In the genomic region with DNA sequence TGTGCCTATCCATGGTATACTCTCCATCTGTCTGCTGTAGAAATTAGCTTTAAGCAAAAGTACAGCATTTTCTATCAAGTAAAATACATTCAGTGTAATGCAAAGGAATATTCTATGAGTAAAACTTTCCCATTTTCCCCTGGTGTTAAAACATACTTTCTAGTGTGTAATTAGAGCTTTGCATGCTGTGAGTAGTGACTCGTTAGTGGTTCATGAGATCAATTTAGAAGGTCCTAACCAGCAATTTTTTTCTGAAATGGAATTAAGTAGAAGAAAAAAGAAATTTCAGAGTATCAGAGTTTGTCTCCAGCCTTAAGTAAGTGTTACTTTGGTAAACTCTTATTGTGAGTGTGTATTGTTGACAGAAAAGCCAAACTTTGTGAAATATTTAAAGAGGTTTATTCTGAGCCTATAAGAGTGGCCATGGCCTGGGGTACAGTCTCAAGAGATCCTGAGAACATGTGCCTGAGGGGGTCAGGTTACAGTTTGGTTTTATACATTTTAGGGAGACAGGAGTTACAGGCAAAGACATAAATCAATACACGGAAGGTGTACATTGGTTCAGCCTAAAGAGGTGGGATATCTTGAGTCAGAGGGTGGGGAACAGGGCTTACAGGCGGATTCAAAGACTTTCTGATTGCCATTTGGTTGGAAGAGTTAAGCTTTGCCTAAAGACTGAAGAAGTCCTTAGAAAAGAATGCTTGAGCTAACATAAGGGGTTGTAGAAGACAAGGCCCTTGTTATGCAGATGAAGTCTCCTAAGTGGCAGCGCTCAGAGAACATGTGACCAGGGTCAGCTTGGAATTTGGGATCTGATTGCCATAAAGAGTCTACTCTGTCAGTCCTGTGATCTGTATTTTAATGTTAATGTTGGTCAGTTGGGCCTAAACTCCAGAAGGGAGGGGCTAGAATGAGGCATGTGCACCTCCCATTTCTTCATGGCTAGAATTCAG, we compare ENCODE assay signal across 15 cellular contexts. TPM values are rescaled to one million over a fixed set of nuclear protein-coding genes. Genes with fewer than 3 reads are reported as not detected.
A peak's percentile ranks its signal among the peaks of the same experiment; 100 is the strongest.
DNase-seq lines count a peak whose midpoint lies in the region; ATAC-seq and TF ChIP-seq lines count a peak whose summit lies in the region.
"Had no signal": no experiment of that assay in that cellular context is flagged by ENCODE, and none has a peak within 500 bp of the region (broad histone marks: within the 10 kb centered on the region; RNA-seq: fewer than 3 reads in every experiment).

No MANE protein-coding gene starts in this region.

- H3K27ac Mint-ChIP-seq in activated naive CD4-positive, alpha-beta T cell treated with anti-CD3 and anti-CD28 coated beads for 36 hours, result peak overlapping the region; percentile 92
- peak overlapping the region; percentile 91 for H3K27ac Mint-ChIP-seq in activated CD8-positive, alpha-beta T cell treated with anti-CD3 and anti-CD28 coated beads for 36 hours

- H3K9me3 Mint-ChIP-seq in activated naive CD4-positive, alpha-beta T cell treated with anti-CD3 and anti-CD28 coated beads for 36 hours, result peaks cover 1% of the 10 kb centered on the region
- H3K9me3 Mint-ChIP-seq in activated CD8-positive, alpha-beta T cell treated with anti-CD3 and anti-CD28 coated beads for 36 hours, result peaks cover 5% of the 10 kb centered on the region

- H3K9me3 ChIP-seq in iPS-15b (ENCODE audit: control insufficient read depth, insufficient read depth, low read length), result no peaks in the 10 kb centered on the region
- no peaks in the 10 kb centered on the region for H3K9me3 ChIP-seq in upper lobe of right lung

- POLR2A ChIA-PET in activated CD8-positive, alpha-beta T cell treated with anti-CD3 and anti-CD28 coated beads for 36 hours (lab: Charles Lee), result interaction anchor here (0.7 to 1.3 kb wide), 10 partner anchors 9 to 45 kb away, joined by 3 to 8 read pairs (median 3); no protein-coding TSS in a partner anchor

- H3K27ac ChIP-seq in upper lobe of right lung, result no peak overlapping the region

- intact Hi-C loops in activated naive CD4-positive, alpha-beta T cell treated with anti-CD3 and anti-CD28 coated beads for 36 hours (cut with micrococcal nuclease), result no loop called here
- intact Hi-C loops in activated CD8-positive, alpha-beta T cell treated with anti-CD3 and anti-CD28 coated beads for 36 hours (cut with micrococcal nuclease), result no loop called here
- intact Hi-C loops in upper lobe of right lung (cut with DNase I), result no loop called here

- H3K4me1 Mint-ChIP-seq in activated naive CD4-positive, alpha-beta T cell treated with anti-CD3 and anti-CD28 coated beads for 36 hours (ENCODE audit: low read depth), result peaks cover 70% of the 10 kb centered on the region
- H3K4me1 Mint-ChIP-seq in activated CD8-positive, alpha-beta T cell treated with anti-CD3 and anti-CD28 coated beads for 36 hours (ENCODE audit: low read depth), result peaks cover 68% of the 10 kb centered on the region

- TF ChIP-seq CTCF in activated CD8-positive, alpha-beta T cell treated with anti-CD3 and anti-CD28 coated beads for 36 hours (IDR thresholded peaks at IDR 0.05), result no peak
- TF ChIP-seq CTCF in upper lobe of right lung (IDR thresholded peaks at IDR 0.05), result no peak

- H3K4me3 Mint-ChIP-seq in activated naive CD4-positive, alpha-beta T cell treated with anti-CD3 and anti-CD28 coated beads for 36 hours, result no peak overlapping the region
- H3K4me3 Mint-ChIP-seq in activated CD8-positive, alpha-beta T cell treated with anti-CD3 and anti-CD28 coated beads for 36 hours, result no peak overlapping the region

- no peaks in the 10 kb centered on the region for H3K36me3 Mint-ChIP-seq in activated naive CD4-positive, alpha-beta T cell treated with anti-CD3 and anti-CD28 coated beads for 36 hours (ENCODE audit: low read depth)
- H3K36me3 Mint-ChIP-seq in activated CD8-positive, alpha-beta T cell treated with anti-CD3 and anti-CD28 coated beads for 36 hours (ENCODE audit: low read depth), result peaks cover 4% of the 10 kb centered on the region

- H3K4me3 ChIP-seq in iPS-15b (ENCODE audit: low read depth, low read length), result peak overlapping the region; percentile 30
- H3K4me3 ChIP-seq in upper lobe of right lung, result no peak overlapping the region

- peak overlapping the region; percentile 41 for H3K9ac ChIP-seq in iPS-15b (ENCODE audit: low read depth, low read length)

- CTCF ChIA-PET in activated naive CD4-positive, alpha-beta T cell treated with anti-CD3 and anti-CD28 coated beads for 36 hours (lab: Charles Lee), result interaction anchor here (0.6 kb wide), 1 partner anchor 23 kb away, joined by 4 read pairs; no protein-coding TSS in a partner anchor
- CTCF ChIA-PET in activated CD8-positive, alpha-beta T cell treated with anti-CD3 and anti-CD28 coated beads for 36 hours (lab: Charles Lee), result interaction anchor here (1.0 to 2.3 kb wide), 5 partner anchors 9 to 158 kb away, joined by 3 to 8 read pairs (median 4); no protein-coding TSS in a partner anchor

- no peak for ATAC-seq in activated CD8-positive, alpha-beta T cell treated with anti-CD3 and anti-CD28 coated beads for 36 hours
- peak; percentile 37 for ATAC-seq in upper lobe of right lung
- no peak for ATAC-seq in GM19455 (IDR thresholded peaks at IDR 0.05; ENCODE audit: unreplicated experiment)

- H3K36me3 ChIP-seq in iPS-15b (ENCODE audit: control insufficient read depth, insufficient read depth, low read length) (no peaks in the 10 kb centered on the region), upper lobe of right lung (no peaks in the 10 kb centered on the region)

- no peak for DNase-seq in activated naive CD4-positive, alpha-beta T cell treated with anti-CD3 and anti-CD28 coated beads for 36 hours
- DNase-seq in activated naive CD4-positive, alpha-beta T cell (lab: John Stamatoyannopoulos, UW), result no peak
- no peak for DNase-seq in activated CD8-positive, alpha-beta T cell treated with anti-CD3 and anti-CD28 coated beads for 36 hours
- no peak for DNase-seq in upper lobe of right lung
- no peak for DNase-seq in NCI-H146 treated with DMSO at 0.1 percent for 48 hours (lab: John Stamatoyannopoulos, UW; ENCODE audit: unreplicated experiment)
- DNase-seq in GM03348 (ENCODE audit: low spot score), result no peak
- DNase-seq: activated CD4-positive, alpha-beta T cell treated with anti-CD3 and anti-CD28 coated beads for 4 hours; anterior cingulate cortex; cortex of kidney; kidney glomerular epithelial cell; NCI-H2227 treated with DMSO at 0.1 percent for 48 hours had no signal

- H3K27me3 Mint-ChIP-seq in activated naive CD4-positive, alpha-beta T cell treated with anti-CD3 and anti-CD28 coated beads for 36 hours (ENCODE audit: low read depth), result no peaks in the 10 kb centered on the region
- no peaks in the 10 kb centered on the region for H3K27me3 Mint-ChIP-seq in activated CD8-positive, alpha-beta T cell treated with anti-CD3 and anti-CD28 coated beads for 36 hours

- H3K27me3 ChIP-seq in iPS-15b (ENCODE audit: control insufficient read depth, insufficient read depth, low read length), result no peaks in the 10 kb centered on the region
- no peaks in the 10 kb centered on the region for H3K27me3 ChIP-seq in upper lobe of right lung

- peaks cover 39% of the 10 kb centered on the region for H3K4me1 ChIP-seq in iPS-15b (ENCODE audit: control insufficient read depth, insufficient read depth, low read length)
- peaks cover 20% of the 10 kb centered on the region for H3K4me1 ChIP-seq in upper lobe of right lung

RNA-seq across cellular contexts. Expression of a gene that starts 25.5 kb away (rescaled TPM):
- total RNA-seq in activated naive CD4-positive, alpha-beta T cell treated with anti-CD3 and anti-CD28 coated beads for 36 hours, result not detected
- not detected for total RNA-seq in activated CD8-positive, alpha-beta T cell treated with anti-CD3 and anti-CD28 coated beads for 36 hours
- total RNA-seq in upper lobe of right lung, result not detected
- total RNA-seq: HT1080, myocyte had no signal

RNA-seq across cellular contexts. Expression of a gene that starts 45.8 kb away (rescaled TPM):
- 10 to 100 TPM in 1 of 2 experiments, 1 to 10 TPM in 1; 8.2 to 11.2 TPM for total RNA-seq in activated naive CD4-positive, alpha-beta T cell treated with anti-CD3 and anti-CD28 coated beads for 36 hours
- 10 to 100 TPM; 20.0 to 20.6 TPM for total RNA-seq in activated CD8-positive, alpha-beta T cell treated with anti-CD3 and anti-CD28 coated beads for 36 hours
- 79.1 TPM for total RNA-seq in upper lobe of right lung

RNA-seq across cellular contexts. Expression of a gene that starts 48.5 kb away (rescaled TPM):
- 100 to 1,000 TPM; 289 to 294 TPM for total RNA-seq in activated naive CD4-positive, alpha-beta T cell treated with anti-CD3 and anti-CD28 coated beads for 36 hours
- total RNA-seq in activated CD8-positive, alpha-beta T cell treated with anti-CD3 and anti-CD28 coated beads for 36 hours, result 100 to 1,000 TPM; 225 to 241 TPM
- total RNA-seq in upper lobe of right lung, result 124 TPM

RNA-seq across cellular contexts. Expression of a gene that starts 59.9 kb away (rescaled TPM):
- total RNA-seq in activated naive CD4-positive, alpha-beta T cell treated with anti-CD3 and anti-CD28 coated beads for 36 hours, result 1 to 10 TPM in 1 of 2 experiments, under 1 TPM in 1; 0.54 to 1.2 TPM
- under 1 TPM in 1 of 2 experiments, not detected in 1; 0.38 TPM for total RNA-seq in activated CD8-positive, alpha-beta T cell treated with anti-CD3 and anti-CD28 coated beads for 36 hours
- 0.61 TPM for total RNA-seq in upper lobe of right lung
- total RNA-seq: myocyte had no signal
